8 cellular contexts compared by ENCODE assay signal in genomic region chr7:18494821-18495408, GRCh38. TPM values are rescaled to one million over a fixed set of nuclear protein-coding genes. Genes with fewer than 3 reads are reported as not detected.
A peak's percentile ranks its signal among the peaks of the same experiment; 100 is the strongest.
DNase-seq lines count a peak whose midpoint lies in the region; ATAC-seq and TF ChIP-seq lines count a peak whose summit lies in the region.

No MANE protein-coding gene starts in this region.

- in situ Hi-C loops in GM13976 (cut with MboI; ENCODE audit: low sequenced_read_pairs, unreplicated experiment) = no loop called here

- peak overlapping the region; percentile 28; the same call in 1 of the 2 replicates for H2AFZ ChIP-seq in GM23338

- H3K4me1 Mint-ChIP-seq in GM23338 (peaks cover 57% of the 10 kb centered on the region), nephron (peaks cover 47% of the 10 kb centered on the region)

- H3K36me3 ChIP-seq in GM23338 (ENCODE audit: insufficient read depth) = no peaks in the 10 kb centered on the region

- no peaks in the 10 kb centered on the region for H4K20me1 ChIP-seq in GM23338 (replicated peaks; ENCODE audit: insufficient read depth)

- peak overlapping the region; percentile 82 for H3K4me2 ChIP-seq in GM23338

- peaks cover 25% of the 10 kb centered on the region for H3K4me1 ChIP-seq in GM23338 (ENCODE audit: insufficient read depth)

- no peaks in the 10 kb centered on the region for H3K9me3 Mint-ChIP-seq in GM23338
- no peaks in the 10 kb centered on the region for H3K9me3 Mint-ChIP-seq in nephron

- TF ChIP-seq CTCF in GM12875 (IDR thresholded peaks at IDR 0.05; ENCODE audit: borderline replicate concordance, insufficient read depth, low read depth, low read length) = no peak
- TF ChIP-seq CTCF in GM23338 (conservative IDR thresholded peaks at IDR 0.05; ENCODE audit: low read depth in 2 of 2) = no peak
- no peak for TF ChIP-seq CTCF in nephron (IDR thresholded peaks at IDR 0.05; ENCODE audit: unreplicated experiment in 3 of 3)
- no peak for TF ChIP-seq CTCF in GM13976 (IDR thresholded peaks at IDR 0.05; ENCODE audit: borderline replicate concordance, control extremely low read depth, extremely low read depth, insufficient read depth, missing control alignments)

- H3K27me3 Mint-ChIP-seq in GM23338 (ENCODE audit: insufficient read depth, low read depth, poor library complexity) (no peaks in the 10 kb centered on the region), nephron (ENCODE audit: low read depth) (no peaks in the 10 kb centered on the region)

- peak overlapping the region; percentile 99 for H3K27ac Mint-ChIP-seq in GM23338
- H3K27ac Mint-ChIP-seq in nephron = peak overlapping the region; percentile 91 to 93 (median 91)

- DNase-seq in GM23338 (ENCODE audit: low spot score) (peak; percentile 15), NCI-H128 (lab: John Stamatoyannopoulos, UW; ENCODE audit: unreplicated experiment) (peak; percentile 66), GM13976 (ENCODE audit: low spot score) (no peak), HuH-7.5 (ENCODE audit: low spot score) (no peak), T1000 (lab: John Stamatoyannopoulos, UW) (no peak)

- peak overlapping the region; percentile 64 for H3K4me3 ChIP-seq in GM12875 (ENCODE audit: low read depth, low read length)
- peak overlapping the region; percentile 57 for H3K4me3 ChIP-seq in GM23338

- H3K36me3 Mint-ChIP-seq in GM23338 (ENCODE audit: low read depth) (no peaks in the 10 kb centered on the region), nephron (ENCODE audit: low read depth) (no peaks in the 10 kb centered on the region)

- peak overlapping the region; percentile 83 for H3K4me3 Mint-ChIP-seq in GM23338
- peak overlapping the region; percentile 72 to 85 (median 80) for H3K4me3 Mint-ChIP-seq in nephron

- no peaks in the 10 kb centered on the region for H3K27me3 ChIP-seq in GM23338 (ENCODE audit: insufficient read depth)

- no peaks in the 10 kb centered on the region for H3K9me2 ChIP-seq in GM23338 (ENCODE audit: insufficient read depth)

- 0 out of 2 replicates have a peak overlapping the region, but pooled peaks have one; percentile 17 for H3K27ac ChIP-seq in GM23338 (ENCODE audit: low read depth)
- peak overlapping the region; percentile 83 for H3K27ac ChIP-seq in cingulate gyrus (ENCODE audit: low read depth, low read length)

- no peaks in the 10 kb centered on the region for H3K79me2 ChIP-seq in GM23338 (replicated peaks; ENCODE audit: insufficient read depth)

- peak; percentile 35 for ATAC-seq in GM23338

- no peaks in the 10 kb centered on the region for H3F3A ChIP-seq in GM23338 (replicated peaks; ENCODE audit: low read depth)

TF ChIP-seq in GM23338, 12 proteins besides CTCF, POLR2A, EP300 and RAD21 (continues in another document):
- TF ChIP-seq JUNB (IDR thresholded peaks at IDR 0.05; ENCODE audit: unreplicated experiment) (no peak), NANOG (IDR thresholded peaks at IDR 0.05; ENCODE audit: borderline replicate concordance) (no peak), STAT1 (IDR thresholded peaks at IDR 0.05; ENCODE audit: unreplicated experiment) (no peak), EZH2phosphoT487 (IDR thresholded peaks at IDR 0.05; ENCODE audit: unreplicated experiment) (no peak), CREB1 (CRISPR knock-in tag; IDR thresholded peaks at IDR 0.05; ENCODE audit: low read depth) (no peak), POLR2AphosphoS5 (IDR thresholded peaks at IDR 0.05; ENCODE audit: low read depth) (no peak), ZNF462 (CRISPR knock-in tag; IDR thresholded peaks at IDR 0.05) (no peak), ETS1 (IDR thresholded peaks at IDR 0.05) (no peak), ZNF114 (CRISPR knock-in tag; IDR thresholded peaks at IDR 0.05) (no peak), EZH2 (IDR thresholded peaks at IDR 0.05; ENCODE audit: low read depth, unreplicated experiment) (no peak)

RNA-seq across cellular contexts. Expression of gene HDAC9, which starts 0.6 kb away (rescaled TPM):
- 11.0 and 18.5 TPM in 2 replicates for total RNA-seq in GM23338 (2014; rRNA removed; shearing (Covaris generic))
- 5.7 and 8.3 TPM in 2 replicates for polyA plus RNA-seq in GM23338 (2016; fragmentation: Nextera tagmentation; extraction: Ambion mirVana)

Comparison
In these comparisons a context has a peak if more than half of its experiments do, and no peak if none do; other contexts are left out.
1. DNase-seq: peak in GM23338 (single experiment) and NCI-H128 (single experiment); none in GM13976 (single experiment), HuH-7.5 (single experiment) and T1000 (single experiment).